Comparison of ENCODE assay signal across 9 cellular contexts in genomic region chr1:40630488-40631223, GRCh38. TPM values are rescaled to one million over a fixed set of nuclear protein-coding genes. Genes with fewer than 3 reads are reported as not detected.
DNase-seq lines count a peak whose midpoint lies in the region; ATAC-seq and FAIRE-seq lines count a peak whose summit lies in the region.
"Had no signal": no experiment of that assay in that cellular context is flagged by ENCODE, and none has a peak within 500 bp of the region (broad histone marks: within the 10 kb centered on the region; RNA-seq: fewer than 3 reads in every experiment).

No MANE protein-coding gene starts in this region.

- H3K36me3 ChIP-seq in iPS DF 6.9 (ENCODE audit: control insufficient read depth, insufficient read depth, low read length), result no peaks in the 10 kb centered on the region

- H3K4me1 Mint-ChIP-seq in activated CD8-positive, alpha-beta T cell treated with anti-CD3 and anti-CD28 coated beads, Interleukin-2, amount 10 ng/mL, durations not matched to agents 7 days and 5 days (ENCODE audit: low read depth), result peaks cover 42% of the 10 kb centered on the region

- no peaks in the 10 kb centered on the region for H3K27me3 Mint-ChIP-seq in activated CD8-positive, alpha-beta T cell treated with anti-CD3 and anti-CD28 coated beads, Interleukin-2, amount 10 ng/mL, durations not matched to agents 7 days and 5 days (ENCODE audit: low read depth)

- POLR2A ChIA-PET in activated CD8-positive, alpha-beta T cell treated with anti-CD3 and anti-CD28 coated beads, Interleukin-2, amount 10 ng/mL, durations not matched to agents 7 days and 5 days (lab: Charles Lee), result interaction anchor here (0.5 to 1.2 kb wide), 2 partner anchors 60 to 78 kb away, joined by 3 read pairs; no protein-coding TSS in a partner anchor

- no peaks in the 10 kb centered on the region for H3K27me3 ChIP-seq in iPS DF 6.9 (ENCODE audit: control insufficient read depth, insufficient read depth, low read length)

- H3K4me3 Mint-ChIP-seq in activated CD8-positive, alpha-beta T cell treated with anti-CD3 and anti-CD28 coated beads, Interleukin-2, amount 10 ng/mL, durations not matched to agents 7 days and 5 days, result no peak overlapping the region

- no CpG with 5 or more reads among the region's 7 CpGs for WGBS in iPS DF 6.9 (ENCODE audit: insufficient coverage, insufficient read length)

- peak; percentile 30 for FAIRE-seq in urothelium cell line (lab: Jason Lieb, UNC)

- DNase-seq in DMS153 (lab: John Stamatoyannopoulos, UW) (peak; percentile 62), HuH-7.5 (ENCODE audit: low spot score) (peak; percentile 53), iPS DF 6.9 (ENCODE audit: low read depth, low spot score) (peak; percentile 48), urothelium cell line (ENCODE audit: low spot score) (no peak), midbrain (lab: John Stamatoyannopoulos, UW) (no peak), DMS114 treated with DMSO at 0.1 percent for 48 hours (lab: John Stamatoyannopoulos, UW; ENCODE audit: unreplicated experiment) (no peak)
- no peak for DNase-seq in activated CD8-positive, alpha-beta T cell treated with anti-CD3 and anti-CD28 coated beads, Interleukin-2, amount 10 ng/mL, durations not matched to agents 7 days and 5 days

- H3K9me3 Mint-ChIP-seq in activated CD8-positive, alpha-beta T cell treated with anti-CD3 and anti-CD28 coated beads, Interleukin-2, amount 10 ng/mL, durations not matched to agents 7 days and 5 days (ENCODE audit: insufficient read depth), result no peaks in the 10 kb centered on the region

- CTCF ChIA-PET in activated CD8-positive, alpha-beta T cell treated with anti-CD3 and anti-CD28 coated beads, Interleukin-2, amount 10 ng/mL, durations not matched to agents 7 days and 5 days (lab: Charles Lee), result interaction anchor here (0.9 to 2.2 kb wide), 5 partner anchors 10 to 322 kb away, joined by 4 to 5 read pairs (median 5); no protein-coding TSS in a partner anchor

- H3K9me3 ChIP-seq in iPS DF 6.9 (ENCODE audit: control insufficient read depth, insufficient read depth, low read length), result no peaks in the 10 kb centered on the region

- peaks cover 6% of the 10 kb centered on the region for H3K36me3 Mint-ChIP-seq in activated CD8-positive, alpha-beta T cell treated with anti-CD3 and anti-CD28 coated beads, Interleukin-2, amount 10 ng/mL, durations not matched to agents 7 days and 5 days (ENCODE audit: low read depth)

- peak overlapping the region; percentile 77 for H3K27ac Mint-ChIP-seq in activated CD8-positive, alpha-beta T cell treated with anti-CD3 and anti-CD28 coated beads, Interleukin-2, amount 10 ng/mL, durations not matched to agents 7 days and 5 days

- no peaks in the 10 kb centered on the region for H3K4me1 ChIP-seq in iPS DF 6.9 (ENCODE audit: control insufficient read depth, insufficient read depth, low read length)

- no peak overlapping the region for H3K27ac ChIP-seq in iPS DF 6.9 (ENCODE audit: low read length)
- H3K27ac ChIP-seq: SK-N-MC had no signal

- no peak for ATAC-seq in activated CD8-positive, alpha-beta T cell treated with anti-CD3 and anti-CD28 coated beads, Interleukin-2, amount 10 ng/mL, durations not matched to agents 7 days and 5 days
- ATAC-seq in GM18520 (IDR thresholded peaks at IDR 0.05; ENCODE audit: unreplicated experiment), result no peak

- no peak overlapping the region for H3K4me3 ChIP-seq in iPS DF 6.9 (ENCODE audit: low read length)
- H3K4me3 ChIP-seq: SK-N-MC had no signal

RNA-seq across cellular contexts. Expression of gene RIMS3, which starts 34.8 kb away (rescaled TPM):
- total RNA-seq in activated CD8-positive, alpha-beta T cell treated with anti-CD3 and anti-CD28 coated beads, Interleukin-2, amount 10 ng/mL, durations not matched to agents 7 days and 5 days, result 1 to 10 TPM; 4.7 to 6.2 TPM

Comparison
In these comparisons a context has a peak if more than half of its experiments do, and no peak if none do; other contexts are left out.
1. DNase-seq: peak in DMS153 (single experiment), HuH-7.5 (single experiment) and iPS DF 6.9 (single experiment); none in activated CD8-positive, alpha-beta T cell treated with anti-CD3 and anti-CD28 coated beads, Interleukin-2, amount 10 ng/mL, durations not matched to agents 7 days and 5 days (single experiment), urothelium cell line (single experiment), midbrain (single experiment) and DMS114 treated with DMSO at 0.1 percent for 48 hours (single experiment).